Comparison of ENCODE assay signal across 22 cellular contexts in genomic region chr7:151372612-151373265, GRCh38. TPM values are rescaled to one million over a fixed set of nuclear protein-coding genes. Genes with fewer than 3 reads are reported as not detected.
DNase-seq lines count a peak whose midpoint lies in the region; ATAC-seq and TF ChIP-seq lines count a peak whose summit lies in the region.
"Had no signal": no experiment of that assay in that cellular context is flagged by ENCODE, and none has a peak within 500 bp of the region (broad histone marks: within the 10 kb centered on the region; RNA-seq: fewer than 3 reads in every experiment).

No MANE protein-coding gene starts in this region.

- peaks cover 2% of the 10 kb centered on the region for H3F3A ChIP-seq in SK-N-SH (replicated peaks; ENCODE audit: insufficient read depth)

- H3K27ac ChIP-seq in SK-N-SH (ENCODE audit: low read depth in 2 of 2, low read length in 1 of 2), result peak overlapping the region in 1 of 2 experiments; percentile 73; a peak in 2 of 4 replicates
- H3K27ac ChIP-seq: BLaER1, colonic mucosa, gastrocnemius medialis, left lung had no signal

- no peaks in the 10 kb centered on the region for H3K27me3 Mint-ChIP-seq in chondrocyte (ENCODE audit: low read depth)
- no peaks in the 10 kb centered on the region for H3K27me3 Mint-ChIP-seq in natural killer cell treated with Interleukin-12 subunit alpha and Interleukin-12 subunit beta and Interleukin-15 and Interleukin-18, amount 100 ng/mL, for 72 hours

- H3K79me2 ChIP-seq in SK-N-SH (ENCODE audit: insufficient read depth), result no peaks in the 10 kb centered on the region

- no peak overlapping the region for H3K27ac Mint-ChIP-seq in chondrocyte (ENCODE audit: unreplicated experiment)
- peak overlapping the region in 1 of 2 donors; percentile 5 for H3K27ac Mint-ChIP-seq in natural killer cell treated with Interleukin-12 subunit alpha and Interleukin-12 subunit beta and Interleukin-15 and Interleukin-18, amount 100 ng/mL, for 72 hours

- H3K36me3 Mint-ChIP-seq in chondrocyte (ENCODE audit: low read depth), result peaks cover 33% of the 10 kb centered on the region
- H3K36me3 Mint-ChIP-seq in natural killer cell treated with Interleukin-12 subunit alpha and Interleukin-12 subunit beta and Interleukin-15 and Interleukin-18, amount 100 ng/mL, for 72 hours, result peaks cover 4% of the 10 kb centered on the region

- no peak for TF ChIP-seq CTCF in SK-N-SH (IDR thresholded peaks at IDR 0.05)
- TF ChIP-seq CTCF in chondrocyte (IDR thresholded peaks at IDR 0.05), result no peak

- peaks cover 10% of the 10 kb centered on the region for H3K4me1 Mint-ChIP-seq in chondrocyte (ENCODE audit: low read depth)
- peaks cover 8 to 9% of the 10 kb centered on the region in 2 donors for H3K4me1 Mint-ChIP-seq in natural killer cell treated with Interleukin-12 subunit alpha and Interleukin-12 subunit beta and Interleukin-15 and Interleukin-18, amount 100 ng/mL, for 72 hours (ENCODE audit: low read depth in 2 of 2)

- H3K9me3 Mint-ChIP-seq in chondrocyte (ENCODE audit: low read depth), result no peaks in the 10 kb centered on the region
- H3K9me3 Mint-ChIP-seq in natural killer cell treated with Interleukin-12 subunit alpha and Interleukin-12 subunit beta and Interleukin-15 and Interleukin-18, amount 100 ng/mL, for 72 hours, result no peaks in the 10 kb centered on the region

- TF ChIP-seq EP300 in SK-N-SH (IDR thresholded peaks at IDR 0.05; ENCODE audit: borderline replicate concordance in 1 of 2, low read depth in 1 of 2, low read length in 1 of 2), result no peak

- POLR2A ChIA-PET in SK-N-SH (lab: Yijun Ruan, JAX), result interaction anchor here (0.6 kb wide), 1 partner anchor 660 kb away, joined by 3 read pairs; no protein-coding TSS in a partner anchor

- H3K4me3 Mint-ChIP-seq in chondrocyte (ENCODE audit: unreplicated experiment), result no peak overlapping the region
- H3K4me3 Mint-ChIP-seq in natural killer cell treated with Interleukin-12 subunit alpha and Interleukin-12 subunit beta and Interleukin-15 and Interleukin-18, amount 100 ng/mL, for 72 hours, result no peak overlapping the region

- H3K9me3 ChIP-seq in SK-N-SH, result no peaks in the 10 kb centered on the region
- H3K9me3 ChIP-seq: BLaER1, colonic mucosa, gastrocnemius medialis, left lung, tibial nerve had no signal

- H4K20me1 ChIP-seq in SK-N-SH (ENCODE audit: insufficient read depth), result no peaks in the 10 kb centered on the region

- H2AFZ ChIP-seq in SK-N-SH (ENCODE audit: low read depth), result no peak overlapping the region

- no peak for TF ChIP-seq RAD21 in SK-N-SH (IDR thresholded peaks at IDR 0.05; ENCODE audit: low read length)

- H3K36me3 ChIP-seq in SK-N-SH (replicated peaks in 1 of 2; ENCODE audit: control insufficient read depth in 1 of 2, insufficient read depth in 2 of 2, low read length in 1 of 2), result peaks cover 40 to 75% of the 10 kb centered on the region in 2 experiments
- H3K36me3 ChIP-seq: colonic mucosa had no signal

- H3K27me3 ChIP-seq in SK-N-SH (ENCODE audit: insufficient read depth), result no peaks in the 10 kb centered on the region
- H3K27me3 ChIP-seq: BLaER1, colonic mucosa, gastrocnemius medialis, left lung, tibial nerve had no signal

- H3K4me1 ChIP-seq in SK-N-SH (ENCODE audit: control insufficient read depth in 1 of 2, insufficient read depth in 2 of 2, low read depth in 1 of 2, low read length in 1 of 2), result peaks cover 0 to 24% of the 10 kb centered on the region in 2 experiments; a peak in 1 of 4 replicates

- H3K4me2 ChIP-seq in SK-N-SH, result no peak overlapping the region
- H3K4me2 ChIP-seq: BLaER1 had no signal

- WGBS in SK-N-SH (ENCODE audit: low lambda C conversion rate), result 95% methylated on average over 10 of the region's 10 CpGs

- H3K4me3 ChIP-seq in SK-N-SH (ENCODE audit: low read depth in 2 of 2, low read length in 1 of 2), result no peak overlapping the region
- H3K4me3 ChIP-seq: BLaER1, colonic mucosa, gastrocnemius medialis, left lung, tibial nerve had no signal

- CTCF ChIA-PET in SK-N-SH (lab: Yijun Ruan, JAX), result interaction anchor here (1.0 to 8.2 kb wide), 12 partner anchors 15 to 387 kb away, joined by 3 to 40 read pairs (median 5); no protein-coding TSS in a partner anchor

- peak; percentile 51 for DNase-seq in SK-N-SH
- DNase-seq in COR-L47 (lab: John Stamatoyannopoulos, UW), result peak; percentile 71
- peak; percentile 63 for DNase-seq in chondrocyte (ENCODE audit: low spot score)
- DNase-seq in natural killer cell treated with Interleukin-12 subunit alpha and Interleukin-12 subunit beta and Interleukin-15 and Interleukin-18, amount 100 ng/mL, for 72 hours (ENCODE audit: low spot score), result peak; percentile 37
- DNase-seq in cerebellar cortex (ENCODE audit: low spot score), result no peak
- DNase-seq in SHP77 (lab: John Stamatoyannopoulos, UW), result no peak
- DNase-seq: 8988T; activated CD4-positive, alpha-beta T cell treated with anti-CD3 and anti-CD28 coated beads for 1 hour; activated T-cell treated with anti-CD3 and anti-CD28 coated beads for 4 hours; amygdala; colonic mucosa; gastrocnemius medialis; NCI-H2029 treated with DMSO at 0.1 percent for 48 hours; NCI-H524; PC-3; T1000 had no signal

- ATAC-seq in SK-N-SH treated with all-trans-retinoic acid at 6 μM for 48 hours (no peak), HG02763 (IDR thresholded peaks at IDR 0.05; ENCODE audit: unreplicated experiment) (no peak)
- ATAC-seq in natural killer cell treated with Interleukin-12 subunit alpha and Interleukin-12 subunit beta and Interleukin-15 and Interleukin-18, amount 100 ng/mL, for 72 hours, result no peak
- ATAC-seq: gastrocnemius medialis, left lung, PC-3 had no signal

- no peaks in the 10 kb centered on the region for H3K9me2 ChIP-seq in SK-N-SH

- no peak overlapping the region for H3K9ac ChIP-seq in SK-N-SH
- H3K9ac ChIP-seq: BLaER1 had no signal

TF ChIP-seq in SK-N-SH, 30 proteins besides CTCF, POLR2A, EP300 and RAD21 (continues in another document):
- no peak for TF ChIP-seq FOXM1 (IDR thresholded peaks at IDR 0.05; ENCODE audit: low read depth)
- no peak for TF ChIP-seq POLR2AphosphoS5 (IDR thresholded peaks at IDR 0.05; ENCODE audit: low read depth, low read length)

TF ChIP-seq in SK-N-SH treated with all-trans-retinoic acid at 6 μM for 48 hours, 23 proteins besides CTCF, POLR2A, EP300 and RAD21 (continues in another document):
- TF ChIP-seq TCF4 (CRISPR knock-in tag; IDR thresholded peaks at IDR 0.05; ENCODE audit: borderline replicate concordance) (no peak), RARB (CRISPR knock-in tag; IDR thresholded peaks at IDR 0.05) (no peak), PATZ1 (CRISPR knock-in tag; IDR thresholded peaks at IDR 0.05; ENCODE audit: borderline replicate concordance) (no peak), ESRRG (CRISPR knock-in tag; IDR thresholded peaks at IDR 0.05) (no peak), POU6F1 (CRISPR knock-in tag; IDR thresholded peaks at IDR 0.05; ENCODE audit: borderline replicate concordance, low read depth) (no peak), GLIS3 (CRISPR knock-in tag; IDR thresholded peaks at IDR 0.05) (no peak), CSDC2 (CRISPR knock-in tag; IDR thresholded peaks at IDR 0.05) (no peak), PPARA (CRISPR knock-in tag; IDR thresholded peaks at IDR 0.05; ENCODE audit: borderline replicate concordance) (no peak)

RNA-seq across cellular contexts. Expression of gene NUB1, which starts 31.1 kb away (rescaled TPM):
- polyA plus RNA-seq in SK-N-SH (2012; rRNA removed), result 54.0 and 56.6 TPM in 2 replicates
- 57.7 and 66.5 TPM in 2 replicates for polyA plus RNA-seq in SK-N-SH (2012; cell fraction: cytosol; rRNA removed)
- polyA plus RNA-seq in SK-N-SH (2012; cell fraction: nucleus; rRNA removed), result 47.8 and 62.1 TPM in 2 replicates
- 47.3 to 61.7 TPM (median 50.3 TPM) in 3 replicates for total RNA-seq in chondrocyte
- total RNA-seq in natural killer cell treated with Interleukin-12 subunit alpha and Interleukin-12 subunit beta and Interleukin-15 and Interleukin-18, amount 100 ng/mL, for 72 hours, result 10 to 100 TPM; 53.6 to 66.9 TPM

RNA-seq across cellular contexts. Expression of gene WDR86, which starts 37.1 kb away (rescaled TPM):
- 1.0 and 2.5 TPM in 2 replicates for polyA plus RNA-seq in SK-N-SH (2012; rRNA removed)
- polyA plus RNA-seq in SK-N-SH (2012; cell fraction: cytosol; rRNA removed), result 0.45 and 0.84 TPM in 2 replicates
- polyA plus RNA-seq in SK-N-SH (2012; cell fraction: nucleus; rRNA removed), result 9.5 and 16.8 TPM in 2 replicates
- not detected in 3 replicates for total RNA-seq in chondrocyte
- total RNA-seq in natural killer cell treated with Interleukin-12 subunit alpha and Interleukin-12 subunit beta and Interleukin-15 and Interleukin-18, amount 100 ng/mL, for 72 hours, result not detected
- total RNA-seq: PC-3, SK-MEL-5 had no signal

Comparison
In these comparisons a context has a peak if more than half of its experiments do, and no peak if none do; other contexts are left out.
1. DNase-seq: peak in SK-N-SH (single experiment), COR-L47 (single experiment), chondrocyte (single experiment) and natural killer cell treated with Interleukin-12 subunit alpha and Interleukin-12 subunit beta and Interleukin-15 and Interleukin-18, amount 100 ng/mL, for 72 hours (single experiment); none in cerebellar cortex (single experiment) and SHP77 (0 of 2).